Comparison of ENCODE assay signal across 13 cellular contexts in genomic region chr1:228937851-228938247, GRCh38.
DNase-seq lines count a peak whose midpoint lies in the region; ATAC-seq and TF ChIP-seq lines count a peak whose summit lies in the region.
"Had no signal": no experiment of that assay in that cellular context is flagged by ENCODE, and none has a peak within 500 bp of the region (broad histone marks: within the 10 kb centered on the region; RNA-seq: fewer than 3 reads in every experiment).

No MANE protein-coding gene starts in this region.

- H3K27me3 ChIP-seq in adrenal gland (no peaks in the 10 kb centered on the region), layer of hippocampus (ENCODE audit: control insufficient read depth, insufficient read depth, low read length) (no peaks in the 10 kb centered on the region), skeletal muscle tissue (ENCODE audit: control insufficient read depth in 3 of 3, insufficient read depth in 3 of 3, low read length in 3 of 3) (no peaks in the 10 kb centered on the region)

- H3K27ac ChIP-seq in adrenal gland (peak overlapping the region in 4 of 5 donors; percentile 16 to 75 (median 56)), layer of hippocampus (ENCODE audit: low read depth, low read length) (peak overlapping the region; percentile 74), skeletal muscle tissue (ENCODE audit: low read depth, low read length) (peak overlapping the region; percentile 83)
- H3K27ac ChIP-seq: foreskin keratinocyte, RWPE1 had no signal

- peak overlapping the region; percentile 57 to 79 (median 64) for H3K9ac ChIP-seq in skeletal muscle tissue (ENCODE audit: low read depth in 1 of 3, low read length in 3 of 3)

- H3K4me3 ChIP-seq in Jurkat, Clone E6-1 (ENCODE audit: low read length) = peak overlapping the region; percentile 35
- no peak overlapping the region for H3K4me3 ChIP-seq in adrenal gland
- peak overlapping the region; percentile 6 to 64 (median 24) for H3K4me3 ChIP-seq in skeletal muscle tissue (ENCODE audit: low read length in 3 of 3)

- TF ChIP-seq POLR2A in adrenal gland (IDR thresholded peaks at IDR 0.05) = no peak

- peak; percentile 30 for DNase-seq in Jurkat, Clone E6-1 (ENCODE audit: low read depth, low spot score)
- DNase-seq in adrenal gland (no peak), SHP77 (lab: John Stamatoyannopoulos, UW) (no peak), T1000 (lab: John Stamatoyannopoulos, UW) (no peak)
- DNase-seq: activated CD4-positive, alpha-beta T cell treated with anti-CD3 and anti-CD28 coated beads, Interleukin-2, amount 50 U/mL, for 4 hours; foreskin keratinocyte; MM.1S; stimulated activated CD4-positive, alpha-beta T cell treated with anti-CD3 and anti-CD28 coated beads, Interleukin-2, amount 100 ng/mL, for 48 hours had no signal

- H3K4me1 ChIP-seq in adrenal gland (replicated peaks in 1 of 2) (peaks cover 5 to 24% of the 10 kb centered on the region in 2 donors), skeletal muscle tissue (ENCODE audit: control insufficient read depth in 3 of 3, insufficient read depth in 3 of 3, low read length in 3 of 3) (peaks cover 20 to 26% (median 22%) of the 10 kb centered on the region in 3 donors)
- H3K4me1 ChIP-seq: foreskin keratinocyte had no signal

- H3K9me3 ChIP-seq in adrenal gland (replicated peaks in 1 of 3) (no peaks in the 10 kb centered on the region), skeletal muscle tissue (ENCODE audit: control insufficient read depth in 3 of 3, low read length in 3 of 3) (no peaks in the 10 kb centered on the region)

- TF ChIP-seq CTCF in adrenal gland (IDR thresholded peaks at IDR 0.05) = no peak

- WGBS in adrenal gland, 4 donors = 63 to 79% (median 71%) methylated on average over 5 to 9 of the region's 9 CpGs

- ATAC-seq in HG02798 (IDR thresholded peaks at IDR 0.05; ENCODE audit: poor library complexity, unreplicated experiment) = no peak
- ATAC-seq in HG02885 (IDR thresholded peaks at IDR 0.05; ENCODE audit: poor library complexity, unreplicated experiment) = no peak
- ATAC-seq: foreskin keratinocyte had no signal

- no peaks in the 10 kb centered on the region for H3K36me3 ChIP-seq in adrenal gland (replicated peaks in 1 of 2)
- H3K36me3 ChIP-seq in skeletal muscle tissue (ENCODE audit: control insufficient read depth in 3 of 3, insufficient read depth in 3 of 3, low read length in 3 of 3) = no peaks in the 10 kb centered on the region

- intact Hi-C loops in adrenal gland (cut with DNase I) = no loop called here

Comparison
In these comparisons a context has a peak if more than half of its experiments do, and no peak if none do; other contexts are left out.
1. H3K4me3 ChIP-seq: peak in Jurkat, Clone E6-1 (single experiment) and skeletal muscle tissue (3 of 3); none in adrenal gland (0 of 4).
2. Peak in every context shown above with its lines, with median percentiles within 50 percentile points of each other: H3K27ac ChIP-seq.